Comparison of ENCODE assay signal across 30 cellular contexts in the genomic region with DNA sequence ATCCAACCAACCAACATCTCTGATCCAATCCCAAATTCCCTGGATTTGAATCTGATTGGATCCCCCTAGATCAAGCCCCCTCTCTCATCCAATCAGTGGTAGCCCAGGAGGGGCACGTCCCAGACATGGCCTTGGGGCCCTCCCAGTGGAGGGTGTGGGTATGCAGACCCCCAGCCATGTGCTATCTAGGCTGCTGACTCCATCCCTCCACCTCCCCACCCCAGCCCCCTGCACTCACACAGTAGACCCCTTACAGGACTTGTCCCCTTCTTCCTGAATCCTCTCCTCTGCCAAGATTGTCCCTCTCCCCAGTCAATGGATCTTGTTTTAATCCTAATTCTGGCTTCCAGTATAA.
"Had no signal": no experiment of that assay in that cellular context is flagged by ENCODE, and none has a peak within 500 bp of the region (broad histone marks: within the 10 kb centered on the region; RNA-seq: fewer than 3 reads in every experiment).

No MANE protein-coding gene starts in this region.

- H3K27me3 ChIP-seq: adrenal gland, body of pancreas, esophagus muscularis mucosa, gastrocnemius medialis, heart left ventricle had no signal

- H3K36me3 Mint-ChIP-seq: activated naive CD4-positive, alpha-beta T cell treated with anti-CD3 and anti-CD28 coated beads, Interleukin-2, amount 50 U/mL, for 24 hours; activated naive CD8-positive, alpha-beta T cell treated with anti-CD3 and anti-CD28 coated beads for 36 hours had no signal

- H3K4me3 ChIP-seq: adrenal gland, body of pancreas, coronary artery, esophagus muscularis mucosa, gastrocnemius medialis, heart left ventricle had no signal

- H3K4me1 ChIP-seq: adrenal gland, body of pancreas, gastrocnemius medialis had no signal

- ATAC-seq: activated naive CD8-positive, alpha-beta T cell treated with anti-CD3 and anti-CD28 coated beads, Interleukin-2, amount 50 U/mL, for 24 hours; activated T-cell treated with anti-CD3 and anti-CD28 coated beads, Interleukin-2, amount 50 U/mL, for 72 hours; body of pancreas; effector memory CD8-positive, alpha-beta T cell; foreskin keratinocyte; gastrocnemius medialis; heart left ventricle had no signal

- H3K4me1 Mint-ChIP-seq: activated CD4-positive, alpha-beta memory T cell treated with anti-CD3 and anti-CD28 coated beads, Interleukin-2, amount 10 ng/mL, durations not matched to agents 7 days and 5 days; activated CD4-positive, alpha-beta T cell treated with anti-CD3 and anti-CD28 coated beads, Interleukin-2, amount 10 ng/mL, durations not matched to agents 7 days and 5 days; activated naive CD4-positive, alpha-beta T cell treated with anti-CD3 and anti-CD28 coated beads, Interleukin-2, amount 50 U/mL, for 24 hours; activated naive CD8-positive, alpha-beta T cell treated with anti-CD3 and anti-CD28 coated beads for 36 hours; activated naive CD8-positive, alpha-beta T cell treated with anti-CD3 and anti-CD28 coated beads, Interleukin-2, amount 50 U/mL, for 24 hours had no signal

- H3K36me3 ChIP-seq: adrenal gland, esophagus muscularis mucosa, gastrocnemius medialis, heart left ventricle had no signal

- H3K4me3 Mint-ChIP-seq: activated CD4-positive, alpha-beta memory T cell treated with anti-CD3 and anti-CD28 coated beads, Interleukin-2, amount 10 ng/mL, durations not matched to agents 7 days and 5 days; activated CD4-positive, alpha-beta T cell treated with anti-CD3 and anti-CD28 coated beads, Interleukin-2, amount 10 ng/mL, durations not matched to agents 7 days and 5 days; activated naive CD4-positive, alpha-beta T cell treated with anti-CD3 and anti-CD28 coated beads for 36 hours; activated naive CD4-positive, alpha-beta T cell treated with anti-CD3 and anti-CD28 coated beads, Interleukin-2, amount 50 U/mL, for 24 hours; activated naive CD8-positive, alpha-beta T cell treated with anti-CD3 and anti-CD28 coated beads for 36 hours; activated naive CD8-positive, alpha-beta T cell treated with anti-CD3 and anti-CD28 coated beads, Interleukin-2, amount 50 U/mL, for 24 hours; activated T-cell treated with anti-CD3 and anti-CD28 coated beads, Interleukin-2, amount 50 U/mL, for 24 hours; activated T-cell treated with anti-CD3 and anti-CD28 coated beads, Interleukin-2, amount 50 U/mL, for 72 hours; effector memory CD8-positive, alpha-beta T cell had no signal

- H3K27ac Mint-ChIP-seq: activated CD4-positive, alpha-beta memory T cell treated with anti-CD3 and anti-CD28 coated beads, Interleukin-2, amount 10 ng/mL, durations not matched to agents 7 days and 5 days; activated CD4-positive, alpha-beta T cell treated with anti-CD3 and anti-CD28 coated beads, Interleukin-2, amount 10 ng/mL, durations not matched to agents 7 days and 5 days; activated naive CD4-positive, alpha-beta T cell treated with anti-CD3 and anti-CD28 coated beads for 36 hours; activated naive CD4-positive, alpha-beta T cell treated with anti-CD3 and anti-CD28 coated beads, Interleukin-2, amount 50 U/mL, for 24 hours; activated naive CD8-positive, alpha-beta T cell treated with anti-CD3 and anti-CD28 coated beads for 36 hours; activated naive CD8-positive, alpha-beta T cell treated with anti-CD3 and anti-CD28 coated beads, Interleukin-2, amount 50 U/mL, for 24 hours; activated T-cell treated with anti-CD3 and anti-CD28 coated beads, Interleukin-2, amount 50 U/mL, for 24 hours; activated T-cell treated with anti-CD3 and anti-CD28 coated beads, Interleukin-2, amount 50 U/mL, for 72 hours; effector memory CD8-positive, alpha-beta T cell had no signal

- H3K9me3 Mint-ChIP-seq: activated CD4-positive, alpha-beta memory T cell treated with anti-CD3 and anti-CD28 coated beads, Interleukin-2, amount 10 ng/mL, durations not matched to agents 7 days and 5 days; activated CD4-positive, alpha-beta T cell treated with anti-CD3 and anti-CD28 coated beads, Interleukin-2, amount 10 ng/mL, durations not matched to agents 7 days and 5 days; activated naive CD4-positive, alpha-beta T cell treated with anti-CD3 and anti-CD28 coated beads for 36 hours; activated naive CD4-positive, alpha-beta T cell treated with anti-CD3 and anti-CD28 coated beads, Interleukin-2, amount 50 U/mL, for 24 hours; activated naive CD8-positive, alpha-beta T cell treated with anti-CD3 and anti-CD28 coated beads for 36 hours; activated naive CD8-positive, alpha-beta T cell treated with anti-CD3 and anti-CD28 coated beads, Interleukin-2, amount 50 U/mL, for 24 hours; activated T-cell treated with anti-CD3 and anti-CD28 coated beads, Interleukin-2, amount 50 U/mL, for 24 hours; activated T-cell treated with anti-CD3 and anti-CD28 coated beads, Interleukin-2, amount 50 U/mL, for 72 hours; effector memory CD8-positive, alpha-beta T cell had no signal

- H3K27me3 Mint-ChIP-seq: activated CD4-positive, alpha-beta T cell treated with anti-CD3 and anti-CD28 coated beads, Interleukin-2, amount 10 ng/mL, durations not matched to agents 7 days and 5 days; activated naive CD4-positive, alpha-beta T cell treated with anti-CD3 and anti-CD28 coated beads, Interleukin-2, amount 50 U/mL, for 24 hours; activated naive CD8-positive, alpha-beta T cell treated with anti-CD3 and anti-CD28 coated beads for 36 hours; activated naive CD8-positive, alpha-beta T cell treated with anti-CD3 and anti-CD28 coated beads, Interleukin-2, amount 50 U/mL, for 24 hours; activated T-cell treated with anti-CD3 and anti-CD28 coated beads, Interleukin-2, amount 50 U/mL, for 24 hours had no signal

- DNase-seq: activated CD4-positive, alpha-beta memory T cell treated with anti-CD3 and anti-CD28 coated beads, Interleukin-2, amount 10 ng/mL, durations not matched to agents 7 days and 5 days; activated CD4-positive, alpha-beta T cell treated with anti-CD3 and anti-CD28 coated beads for 4 hours; activated CD4-positive, alpha-beta T cell treated with anti-CD3 and anti-CD28 coated beads, Interleukin-2, amount 10 ng/mL, durations not matched to agents 7 days and 5 days; activated CD4-positive, alpha-beta T cell treated with anti-CD3 and anti-CD28 coated beads, Interleukin-2, amount 50 U/mL, for 4 hours; activated CD4-positive, CD25-positive, alpha-beta regulatory T cell; activated CD4-positive, CD25-positive, alpha-beta regulatory T cell treated with anti-CD3 and anti-CD28 coated beads, Interleukin-2, amount 50 U/mL, for 72 hours; activated CD8-positive, alpha-beta memory T cell treated with anti-CD3 and anti-CD28 coated beads, Interleukin-2, amount 50 U/mL, for 48 hours; activated naive CD4-positive, alpha-beta T cell treated with anti-CD3 and anti-CD28 coated beads for 36 hours; activated naive CD8-positive, alpha-beta T cell treated with anti-CD3 and anti-CD28 coated beads for 36 hours; activated naive CD8-positive, alpha-beta T cell treated with anti-CD3 and anti-CD28 coated beads, Interleukin-2, amount 50 U/mL, for 24 hours; activated T-cell treated with anti-CD3 and anti-CD28 coated beads for 4 hours; activated T-cell treated with anti-CD3 and anti-CD28 coated beads, Interleukin-2, amount 50 U/mL, for 24 hours; activated T-cell treated with anti-CD3 and anti-CD28 coated beads, Interleukin-2, amount 50 U/mL, for 72 hours; adrenal gland; amygdala; body of pancreas; caudate nucleus; cerebellar nuclear complex; dermis blood vessel endothelial cell; effector CD4-positive, alpha-beta T cell; effector memory CD8-positive, alpha-beta T cell; erythroblast; foreskin keratinocyte; glutamatergic neuron; heart left ventricle; T-helper 2 cell had no signal

- H3K27ac ChIP-seq: adrenal gland, body of pancreas, coronary artery, esophagus muscularis mucosa, foreskin keratinocyte, gastrocnemius medialis, heart left ventricle had no signal

- H3K9me3 ChIP-seq: adrenal gland, body of pancreas, esophagus muscularis mucosa, gastrocnemius medialis, heart left ventricle had no signal
